Comparison of ENCODE assay signal across 12 cellular contexts in the genomic region with DNA sequence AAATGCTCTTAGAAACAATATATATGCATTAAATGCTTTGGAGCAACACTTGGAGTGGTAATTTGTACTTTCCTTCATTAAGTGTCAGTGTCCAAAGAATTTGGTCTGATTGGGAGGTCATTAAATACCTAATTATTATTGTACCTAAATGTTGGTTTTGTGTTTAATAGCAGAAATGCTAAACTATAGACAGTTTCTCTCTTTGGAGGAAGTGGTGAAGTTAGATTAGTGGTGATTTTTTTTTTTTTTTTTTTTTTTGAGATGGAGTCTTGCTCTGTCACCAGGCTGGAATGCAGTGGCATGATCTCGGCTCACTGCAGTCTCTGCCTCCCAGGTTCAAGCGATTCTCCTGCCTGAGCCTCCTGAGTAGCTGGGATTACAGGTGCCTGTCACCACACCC. TPM values are rescaled to one million over a fixed set of nuclear protein-coding genes. Genes with fewer than 3 reads are reported as not detected.
DNase-seq lines count a peak whose midpoint lies in the region; ATAC-seq and TF ChIP-seq lines count a peak whose summit lies in the region.
"Not testable (repeated sequence)": the region's sequence is repeated elsewhere in the genome, so short reads cannot be mapped to it uniquely, and the experiment has no call there.
"Had no signal": no experiment of that assay in that cellular context is flagged by ENCODE, and none has a peak within 500 bp of the region (broad histone marks: within the 10 kb centered on the region; RNA-seq: fewer than 3 reads in every experiment).

No MANE protein-coding gene starts in this region.

- peaks cover 26% of the 10 kb centered on the region for H3K36me3 Mint-ChIP-seq in WTC11
- peaks cover 40% of the 10 kb centered on the region for H3K36me3 Mint-ChIP-seq in endodermal cell (ENCODE audit: low read depth)
- peaks cover 29% of the 10 kb centered on the region for H3K36me3 Mint-ChIP-seq in mesothelial cell of epicardium

- not testable (repeated sequence) for H3K4me1 ChIP-seq in endodermal cell (ENCODE audit: control insufficient read depth, insufficient read depth, low read length)

- H3K36me3 ChIP-seq in endodermal cell (ENCODE audit: control insufficient read depth, insufficient read depth, low read length) = peaks cover 75% of the 10 kb centered on the region

- not testable (repeated sequence) for H3K27me3 Mint-ChIP-seq in WTC11 (ENCODE audit: low read depth); endodermal cell (ENCODE audit: insufficient read depth); mesothelial cell of epicardium (ENCODE audit: low read depth)

- not testable (repeated sequence) for H3K9me3 ChIP-seq in endodermal cell (ENCODE audit: control insufficient read depth, low read length)

- CTCF ChIA-PET in WTC11 (lab: Charles Lee) = interaction anchor here (0.7 kb wide), 1 partner anchor 324 kb away, joined by 3 read pairs; no protein-coding TSS in a partner anchor

- 66 to 89% methylated on average over 2 of the region's 2 CpGs for WGBS in endodermal cell (ENCODE audit: insufficient coverage in 1 of 2, insufficient read length in 1 of 2), 2 experiments

- not testable (repeated sequence) for H3K9ac ChIP-seq in endodermal cell (ENCODE audit: extremely low read depth, low read length, poor library complexity, severe bottlenecking)

- H3K4me3 ChIP-seq in endodermal cell (ENCODE audit: low read length) = not testable (repeated sequence)

- POLR2A ChIA-PET in WTC11 (lab: Charles Lee) = not testable (repeated sequence)

- not testable (repeated sequence) for H3K27me3 ChIP-seq in endodermal cell (ENCODE audit: control insufficient read depth, insufficient read depth, low read length, poor library complexity, severe bottlenecking)

- not testable (repeated sequence) for H3K9me3 Mint-ChIP-seq in WTC11, endodermal cell, mesothelial cell of epicardium

- not testable (repeated sequence) for H3K4me1 Mint-ChIP-seq in WTC11, endodermal cell, mesothelial cell of epicardium

- TF ChIP-seq CTCF in WTC11 (IDR thresholded peaks at IDR 0.05); endodermal cell (conservative IDR thresholded peaks at IDR 0.05); mesothelial cell of epicardium (IDR thresholded peaks at IDR 0.05; ENCODE audit: unreplicated experiment): not testable (repeated sequence)

- not testable (repeated sequence) for H3K4me3 Mint-ChIP-seq in WTC11, endodermal cell, mesothelial cell of epicardium

- H3K27ac ChIP-seq in endodermal cell (ENCODE audit: low read depth, low read length) = not testable (repeated sequence)

- ATAC-seq in WTC11 = not testable (repeated sequence)

- peak; percentile 41 for DNase-seq in ELR (ENCODE audit: low read depth)
- DNase-seq in HT1080 (ENCODE audit: low read depth) = peak; percentile 68
- not testable (repeated sequence) for DNase-seq in WTC11 (ENCODE audit: low spot score); endodermal cell; mesothelial cell of epicardium (ENCODE audit: low spot score in 2 of 2, unreplicated experiment in 2 of 2)
- DNase-seq in renal cortical epithelial cell (ENCODE audit: low read depth) = peak; percentile 15

- peak overlapping the region; percentile 60; the same call in 1 of the 2 replicates for H3K27ac Mint-ChIP-seq in WTC11
- peak overlapping the region; percentile 66 for H3K27ac Mint-ChIP-seq in endodermal cell
- H3K27ac Mint-ChIP-seq in mesothelial cell of epicardium = peak overlapping the region; percentile 27

RNA-seq across cellular contexts. Expression of a gene that starts 46.2 kb away (rescaled TPM):
- total RNA-seq in HT1080 (2014; rRNA removed; shearing (Covaris generic)) = 3.7 and 4.0 TPM in 2 replicates
- polyA plus RNA-seq in HT1080 (2015; cell fraction: cytosol; rRNA removed) = 4.3 and 7.2 TPM in 2 replicates
- 4.3 and 5.6 TPM in 2 replicates for polyA plus RNA-seq in HT1080 (2015; cell fraction: nucleus; rRNA removed)
- total RNA-seq in WTC11 (2021) (not detected in 3 replicates), endodermal cell (not detected), mesothelial cell of epicardium (0.09 to 0.18 TPM (median 0.13 TPM) in 3 replicates), renal cortical epithelial cell (0.10 TPM in 1 of 2 replicates, not detected in the other)
- polyA plus RNA-seq in endodermal cell (2013, experiment 1 of 2) = 6.3 TPM
- 3.5 TPM for polyA plus RNA-seq in endodermal cell (2013, experiment 2 of 2)
- total RNA-seq: A172, B cell, Calu3, GM23338, HepG2 had no signal
- polyA plus RNA-seq: HepG2, IgD-negative memory B cell had no signal
